ENCODE assay signal across 1 cellular context in genomic region chr17:59706900-59707181, GRCh38.
TF ChIP-seq lines count a peak whose summit lies in the region.

No MANE protein-coding gene starts in this region.

TF ChIP-seq in SK-N-SH, 30 proteins besides CTCF, POLR2A, EP300 and RAD21 (continued from another document):
- TF ChIP-seq, protein P1, sequence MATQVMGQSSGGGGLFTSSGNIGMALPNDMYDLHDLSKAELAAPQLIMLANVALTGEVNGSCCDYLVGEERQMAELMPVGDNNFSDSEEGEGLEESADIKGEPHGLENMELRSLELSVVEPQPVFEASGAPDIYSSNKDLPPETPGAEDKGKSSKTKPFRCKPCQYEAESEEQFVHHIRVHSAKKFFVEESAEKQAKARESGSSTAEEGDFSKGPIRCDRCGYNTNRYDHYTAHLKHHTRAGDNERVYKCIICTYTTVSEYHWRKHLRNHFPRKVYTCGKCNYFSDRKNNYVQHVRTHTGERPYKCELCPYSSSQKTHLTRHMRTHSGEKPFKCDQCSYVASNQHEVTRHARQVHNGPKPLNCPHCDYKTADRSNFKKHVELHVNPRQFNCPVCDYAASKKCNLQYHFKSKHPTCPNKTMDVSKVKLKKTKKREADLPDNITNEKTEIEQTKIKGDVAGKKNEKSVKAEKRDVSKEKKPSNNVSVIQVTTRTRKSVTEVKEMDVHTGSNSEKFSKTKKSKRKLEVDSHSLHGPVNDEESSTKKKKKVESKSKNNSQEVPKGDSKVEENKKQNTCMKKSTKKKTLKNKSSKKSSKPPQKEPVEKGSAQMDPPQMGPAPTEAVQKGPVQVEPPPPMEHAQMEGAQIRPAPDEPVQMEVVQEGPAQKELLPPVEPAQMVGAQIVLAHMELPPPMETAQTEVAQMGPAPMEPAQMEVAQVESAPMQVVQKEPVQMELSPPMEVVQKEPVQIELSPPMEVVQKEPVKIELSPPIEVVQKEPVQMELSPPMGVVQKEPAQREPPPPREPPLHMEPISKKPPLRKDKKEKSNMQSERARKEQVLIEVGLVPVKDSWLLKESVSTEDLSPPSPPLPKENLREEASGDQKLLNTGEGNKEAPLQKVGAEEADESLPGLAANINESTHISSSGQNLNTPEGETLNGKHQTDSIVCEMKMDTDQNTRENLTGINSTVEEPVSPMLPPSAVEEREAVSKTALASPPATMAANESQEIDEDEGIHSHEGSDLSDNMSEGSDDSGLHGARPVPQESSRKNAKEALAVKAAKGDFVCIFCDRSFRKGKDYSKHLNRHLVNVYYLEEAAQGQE (IDR thresholded peaks at IDR 0.05; ENCODE audit: low read depth, low read length): no peak
- TF ChIP-seq NRF1 (IDR thresholded peaks at IDR 0.05; ENCODE audit: low read depth, low read length) (no peak), IRF3 (IDR thresholded peaks at IDR 0.05; ENCODE audit: low read depth, low read length) (no peak), NFIC (IDR thresholded peaks at IDR 0.05; ENCODE audit: borderline replicate concordance) (no peak)
